In the genomic region with DNA sequence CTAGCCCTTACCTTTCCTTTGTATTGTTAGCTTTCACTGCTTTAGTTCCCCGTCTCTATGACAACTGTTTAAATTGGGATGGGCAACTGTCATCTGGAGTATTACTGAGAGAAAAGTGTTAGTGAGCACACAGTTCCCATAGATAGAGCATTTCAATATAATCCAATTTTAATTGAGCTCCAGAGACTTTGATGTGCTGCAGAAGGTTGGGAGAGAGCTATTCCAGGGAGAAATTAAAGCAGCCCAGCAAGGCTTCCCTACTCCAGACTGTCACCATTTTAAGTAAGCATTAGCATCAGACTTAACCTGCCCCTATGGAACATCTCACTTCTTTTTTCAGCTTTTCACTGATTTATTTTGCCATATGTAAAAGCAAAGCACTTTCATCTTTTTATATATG, we compare ENCODE assay signal across 30 cellular contexts. TPM values are rescaled to one million over a fixed set of nuclear protein-coding genes. Genes with fewer than 3 reads are reported as not detected.
"Had no signal": no experiment of that assay in that cellular context is flagged by ENCODE, and none has a peak within 500 bp of the region (broad histone marks: within the 10 kb centered on the region; RNA-seq: fewer than 3 reads in every experiment).

No MANE protein-coding gene starts in this region.

- H3K27me3 ChIP-seq: breast epithelium, hepatocyte, upper lobe of left lung had no signal

- H3K4me1 ChIP-seq: breast epithelium, foreskin keratinocyte, lower lobe of right lung, upper lobe of left lung had no signal

- H3K27ac Mint-ChIP-seq: activated CD4-positive, alpha-beta T cell treated with anti-CD3 and anti-CD28 coated beads for 36 hours; activated naive CD8-positive, alpha-beta T cell treated with anti-CD3 and anti-CD28 coated beads for 36 hours; activated T-cell treated with anti-CD3 and anti-CD28 coated beads, Interleukin-2, amount 50 U/mL, for 24 hours; activated T-helper 2 cell treated with anti-CD3 and anti-CD28 coated beads, Interferon-gamma antibody, Interleukin-2, Interleukin-4, amounts not matched to agents 10 μg/mL and 5 μg/mL and 100 μg/mL, durations not matched to agents 14 hours and 24 hours and 36 hours; immature natural killer cell; nephron progenitor cell; WTC11 had no signal

- H3K9me3 Mint-ChIP-seq: activated naive CD8-positive, alpha-beta T cell treated with anti-CD3 and anti-CD28 coated beads for 36 hours; activated T-helper 2 cell treated with anti-CD3 and anti-CD28 coated beads, Interferon-gamma antibody, Interleukin-2, Interleukin-4, amounts not matched to agents 10 μg/mL and 5 μg/mL and 100 μg/mL, durations not matched to agents 14 hours and 24 hours and 36 hours; nephron progenitor cell; WTC11 had no signal

- DNase-seq: activated CD4-positive, alpha-beta T cell treated with anti-CD3 and anti-CD28 coated beads for 36 hours; activated CD4-positive, alpha-beta T cell treated with anti-CD3 and anti-CD28 coated beads, Interleukin-2, amount 50 U/mL, for 4 hours; activated CD8-positive, alpha-beta memory T cell treated with anti-CD3 and anti-CD28 coated beads for 24 hours; activated CD8-positive, alpha-beta memory T cell treated with anti-CD3 and anti-CD28 coated beads, Interleukin-2, amount 50 U/mL, for 4 hours; activated naive CD4-positive, alpha-beta T cell; activated naive CD8-positive, alpha-beta T cell treated with anti-CD3 and anti-CD28 coated beads for 36 hours; activated T-cell treated with anti-CD3 and anti-CD28 coated beads, Interleukin-2, amount 50 U/mL, for 24 hours; effector memory CD4-positive, alpha-beta T cell; foreskin keratinocyte; immature natural killer cell; lower lobe of right lung; mesendoderm; mucosa of descending colon; nephron progenitor cell; occipital lobe; stimulated activated CD4-positive, alpha-beta T cell treated with anti-CD3 and anti-CD28 coated beads, Interleukin-4, amount 100 ng/mL, for 1 hour; stimulated activated naive CD8-positive, alpha-beta T cell treated with anti-CD3 and anti-CD28 coated beads, Interleukin-15, Interleukin-2, amounts not matched to agents 100 U/mL and 50 U/mL, for 24 hours; T-helper 9 cell; upper lobe of left lung had no signal

- H2AFZ ChIP-seq: hepatocyte had no signal

- H3K4me2 ChIP-seq: hepatocyte had no signal

- H3K79me2 ChIP-seq: hepatocyte had no signal

- ATAC-seq: activated CD4-positive, alpha-beta T cell treated with anti-CD3 and anti-CD28 coated beads for 36 hours; foreskin keratinocyte; left lobe of liver; lower lobe of right lung; mucosa of descending colon; stimulated activated naive CD8-positive, alpha-beta T cell treated with anti-CD3 and anti-CD28 coated beads, Interleukin-15, Interleukin-2, amounts not matched to agents 100 U/mL and 50 U/mL, for 24 hours; WTC11 had no signal

- H3K4me3 Mint-ChIP-seq: activated CD4-positive, alpha-beta T cell treated with anti-CD3 and anti-CD28 coated beads for 36 hours; activated naive CD8-positive, alpha-beta T cell treated with anti-CD3 and anti-CD28 coated beads for 36 hours; activated T-cell treated with anti-CD3 and anti-CD28 coated beads, Interleukin-2, amount 50 U/mL, for 24 hours; central memory CD8-positive, alpha-beta T cell; immature natural killer cell; nephron progenitor cell; WTC11 had no signal

- H3K36me3 Mint-ChIP-seq: activated naive CD8-positive, alpha-beta T cell treated with anti-CD3 and anti-CD28 coated beads for 36 hours; immature natural killer cell; WTC11 had no signal

- H3K4me1 Mint-ChIP-seq: activated CD4-positive, alpha-beta T cell treated with anti-CD3 and anti-CD28 coated beads for 36 hours; activated naive CD8-positive, alpha-beta T cell treated with anti-CD3 and anti-CD28 coated beads for 36 hours; central memory CD8-positive, alpha-beta T cell had no signal

- H3K27ac ChIP-seq: breast epithelium, foreskin keratinocyte, hepatocyte, lower lobe of right lung, upper lobe of left lung had no signal

- H3K9me3 ChIP-seq: breast epithelium, lower lobe of right lung, mucosa of descending colon, upper lobe of left lung had no signal

- H3K36me3 ChIP-seq: breast epithelium, lower lobe of right lung, upper lobe of left lung had no signal

- H3K4me3 ChIP-seq: breast epithelium, hepatocyte, lower lobe of right lung, mucosa of descending colon, upper lobe of left lung had no signal

- H3K27me3 Mint-ChIP-seq: activated CD4-positive, alpha-beta T cell treated with anti-CD3 and anti-CD28 coated beads for 36 hours; activated naive CD8-positive, alpha-beta T cell treated with anti-CD3 and anti-CD28 coated beads for 36 hours; activated T-cell treated with anti-CD3 and anti-CD28 coated beads, Interleukin-2, amount 50 U/mL, for 24 hours; central memory CD8-positive, alpha-beta T cell had no signal

- FAIRE-seq: astrocyte, colon had no signal

RNA-seq across cellular contexts. Expression of a gene that starts 55.1 kb away (rescaled TPM):
- total RNA-seq: activated CD4-positive, alpha-beta T cell treated with anti-CD3 and anti-CD28 coated beads for 36 hours; dermis microvascular lymphatic vessel endothelial cell; foreskin keratinocyte; glomerular endothelial cell; kidney epithelial cell; left lobe of liver had no signal
- polyA plus RNA-seq: foreskin keratinocyte, immature natural killer cell had no signal
